Comparison of ENCODE assay signal across 1 cellular context in genomic region chr6:32845381-32845884, GRCh38.
TF ChIP-seq lines count a peak whose summit lies in the region.

No MANE protein-coding gene starts in this region.

TF ChIP-seq in HepG2, 621 proteins besides CTCF, POLR2A, EP300 and RAD21:
- TF ChIP-seq WIZ (CRISPR knock-in tag; IDR thresholded peaks at IDR 0.05) (no peak), STAT6 (CRISPR knock-in tag; IDR thresholded peaks at IDR 0.05; ENCODE audit: borderline replicate concordance) (0 out of 2 replicates have a peak, but pooled peaks have one; percentile 16), ZNF572 (CRISPR knock-in tag; IDR thresholded peaks at IDR 0.05) (no peak), REXO4 (CRISPR knock-in tag; IDR thresholded peaks at IDR 0.05; ENCODE audit: borderline replicate concordance) (no peak), AFF4 (CRISPR knock-in tag; IDR thresholded peaks at IDR 0.05) (no peak), RFX3 (CRISPR knock-in tag; IDR thresholded peaks at IDR 0.05) (no peak), AHR (CRISPR knock-in tag; IDR thresholded peaks at IDR 0.05) (no peak), HMGA1 (CRISPR knock-in tag; conservative IDR thresholded peaks at IDR 0.05) (no peak)
